Comparison of ENCODE assay signal across 17 cellular contexts in the genomic region with DNA sequence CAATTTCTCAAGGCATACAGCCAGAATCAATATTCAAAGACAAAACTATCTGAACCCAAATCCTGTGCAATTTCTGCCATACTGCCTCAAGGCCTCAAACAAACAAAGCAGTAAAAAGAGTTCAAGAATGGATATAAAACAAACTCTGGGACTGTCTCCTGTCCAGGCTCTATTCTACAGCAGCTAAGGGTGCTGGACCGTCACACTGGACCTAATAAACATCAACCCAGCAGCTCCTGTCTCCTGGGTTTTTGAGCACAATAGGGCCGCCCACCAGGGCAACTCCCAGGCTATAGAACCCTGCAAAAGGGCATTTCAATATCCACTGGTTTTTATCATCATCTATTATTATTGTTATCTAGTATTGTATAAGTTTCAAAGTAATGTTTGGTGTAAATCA.
"Had no signal": no experiment of that assay in that cellular context is flagged by ENCODE, and none has a peak within 500 bp of the region (broad histone marks: within the 10 kb centered on the region; RNA-seq: fewer than 3 reads in every experiment).

No MANE protein-coding gene starts in this region.

- H3K36me3 ChIP-seq: MG63, SJSA1 had no signal

- H3K9me3 ChIP-seq: MG63, SJSA1 had no signal

- H3K27me3 ChIP-seq: MG63, SJSA1 had no signal

- DNase-seq: Karpas-422, KG1, MG63, NCI-H1092, NCI-H1417 treated with DMSO at 0.1 percent for 48 hours, NCI-H1930, NCI-H2227 treated with DMSO at 0.1 percent for 48 hours, NCI-H510A, NCI-H524 treated with DMSO at 0.1 percent for 48 hours, NCI-H774, Right ventricle myocardium superior, RPMI8226, SIG-M5, SW 1271, T-cell had no signal

- ATAC-seq: T-cell had no signal

- H3K27ac ChIP-seq: SJSA1, SK-N-MC had no signal

- H3K4me3 ChIP-seq: MG63, SJSA1, SK-N-MC had no signal
